29 cellular contexts compared by ENCODE assay signal in the genomic region with DNA sequence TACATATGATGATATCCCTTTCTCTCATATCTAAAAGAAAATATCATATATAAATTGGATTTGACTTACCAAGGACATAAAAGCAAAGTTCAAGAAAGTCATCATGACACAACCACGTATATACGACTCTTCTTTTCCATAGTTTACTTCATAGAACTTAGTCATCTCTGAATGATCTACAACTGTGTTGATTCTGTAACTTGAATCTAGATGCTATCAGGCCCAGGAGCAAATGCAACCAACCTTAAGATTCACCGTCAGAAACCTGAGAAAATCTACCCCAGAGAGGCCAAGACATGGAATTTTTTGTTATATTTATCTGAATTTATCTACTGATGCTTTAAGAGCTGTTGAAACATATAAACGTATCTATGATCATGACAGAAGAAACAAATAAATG.
"Had no signal": no experiment of that assay in that cellular context is flagged by ENCODE, and none has a peak within 500 bp of the region (broad histone marks: within the 10 kb centered on the region; RNA-seq: fewer than 3 reads in every experiment).

No MANE protein-coding gene starts in this region.

- ATAC-seq: activated CD8-positive, alpha-beta T cell treated with anti-CD3 and anti-CD28 coated beads for 36 hours; activated T-cell treated with anti-CD3 and anti-CD28 coated beads, Interleukin-2, amount 50 U/mL, for 72 hours; activated T-helper 17 cell treated with anti-CD3 and anti-CD28 coated beads, Interleukin-2, amount 50 U/mL, for 72 hours had no signal

- FAIRE-seq: RCC 7860 had no signal

- H3K27me3 ChIP-seq: colonic mucosa had no signal

- H3K4me1 ChIP-seq: colonic mucosa had no signal

- H3K9me3 ChIP-seq: colonic mucosa had no signal

- H3K27ac ChIP-seq: colonic mucosa, RWPE1, WERI-Rb-1 had no signal

- DNase-seq: activated CD4-positive, alpha-beta T cell treated with anti-CD3 and anti-CD28 coated beads, Interleukin-2, amount 10 ng/mL, durations not matched to agents 24 days and 14 days; activated CD4-positive, alpha-beta T cell treated with anti-CD3 and anti-CD28 coated beads, Interleukin-2, amount 50 U/mL, for 4 hours; activated CD8-positive, alpha-beta T cell treated with anti-CD3 and anti-CD28 coated beads for 36 hours; activated effector memory CD4-positive, alpha-beta T cell treated with anti-CD3 and anti-CD28 coated beads, Interleukin-2, amount 50 U/mL, for 16 hours; activated naive CD4-positive, alpha-beta T cell; activated naive CD4-positive, alpha-beta T cell treated with anti-CD3 and anti-CD28 coated beads, Interleukin-2, amount 50 U/mL, for 16 hours; activated naive CD8-positive, alpha-beta T cell treated with anti-CD3 and anti-CD28 coated beads for 36 hours; activated T-cell treated with anti-CD3 and anti-CD28 coated beads, Interleukin-2, amount 50 U/mL, for 1 hour; activated T-cell treated with anti-CD3 and anti-CD28 coated beads, Interleukin-2, amount 50 U/mL, for 72 hours; amniotic stem cell; aorta; colonic mucosa; Kasumi-1; NCI-H1092 treated with DMSO at 0.1 percent for 48 hours; NCI-H1417; NCI-H146; NCI-H187; NCI-H2029 treated with DMSO at 0.1 percent for 48 hours; NCI-H2107; NCI-H2171; NCI-H2227 treated with DMSO at 0.1 percent for 48 hours; NCI-H446; NCI-H524; Right ventricle myocardium superior; T1000; WERI-Rb-1 had no signal

- H3K4me3 ChIP-seq: colonic mucosa had no signal

- H3K36me3 ChIP-seq: colonic mucosa, WERI-Rb-1 had no signal
